ENCODE assay signal across 8 cellular contexts in genomic region chr7:74288034-74288881, GRCh38. TPM values are rescaled to one million over a fixed set of nuclear protein-coding genes. Genes with fewer than 3 reads are reported as not detected.
DNase-seq lines count a peak whose midpoint lies in the region; ATAC-seq, FAIRE-seq and TF ChIP-seq lines count a peak whose summit lies in the region.

No MANE protein-coding gene starts in this region.

- ATAC-seq in activated T-helper 17 cell treated with anti-CD3 and anti-CD28 coated beads, Interleukin-2, amount 50 U/mL, for 72 hours (replicated peaks), result no peak
- no peak for ATAC-seq in GM18873 (IDR thresholded peaks at IDR 0.05; ENCODE audit: low FRiP score, unreplicated experiment)
- no peak for ATAC-seq in HG02938 (IDR thresholded peaks at IDR 0.05; ENCODE audit: unreplicated experiment)

- H3K9ac ChIP-seq in kidney (ENCODE audit: low read length in 2 of 2), result peak overlapping the region in 1 of 2 donors; percentile 92

- CTCF ChIA-PET in activated naive CD4-positive, alpha-beta T cell treated with anti-CD3 and anti-CD28 coated beads for 36 hours (lab: Charles Lee), result interaction anchor here (0.8 to 2.1 kb wide), 4 partner anchors 17 to 113 kb away, joined by 3 to 7 read pairs (median 5); no protein-coding TSS in a partner anchor

- H3K9me3 Mint-ChIP-seq in activated naive CD4-positive, alpha-beta T cell treated with anti-CD3 and anti-CD28 coated beads for 36 hours, result no peaks in the 10 kb centered on the region
- H3K9me3 Mint-ChIP-seq in activated T-helper 17 cell treated with anti-CD3 and anti-CD28 coated beads, Interleukin-2, amount 50 U/mL, for 72 hours, result no peaks in the 10 kb centered on the region
- H3K9me3 Mint-ChIP-seq in type B pancreatic cell, result no peaks in the 10 kb centered on the region

- peaks cover 12% of the 10 kb centered on the region for H3K27me3 Mint-ChIP-seq in activated naive CD4-positive, alpha-beta T cell treated with anti-CD3 and anti-CD28 coated beads for 36 hours (ENCODE audit: low read depth)
- peaks cover 14% of the 10 kb centered on the region for H3K27me3 Mint-ChIP-seq in activated T-helper 17 cell treated with anti-CD3 and anti-CD28 coated beads, Interleukin-2, amount 50 U/mL, for 72 hours
- H3K27me3 Mint-ChIP-seq in type B pancreatic cell, result no peaks in the 10 kb centered on the region

- no peaks in the 10 kb centered on the region for H3K9me3 ChIP-seq in kidney (ENCODE audit: control insufficient read depth in 1 of 2, low read length in 2 of 2)

- DNase-seq in activated naive CD4-positive, alpha-beta T cell treated with anti-CD3 and anti-CD28 coated beads for 36 hours, result no peak
- no peak for DNase-seq in activated naive CD4-positive, alpha-beta T cell (lab: John Stamatoyannopoulos, UW)
- DNase-seq in kidney (no peak), type B pancreatic cell (ENCODE audit: extremely low spot score, unreplicated experiment) (no peak), NK-92 (lab: John Stamatoyannopoulos, UW; ENCODE audit: unreplicated experiment) (no peak)

- H3K27ac ChIP-seq in kidney (ENCODE audit: low read depth in 2 of 2, low read length in 2 of 2), result peak overlapping the region in 1 of 2 donors; percentile 89

- peaks cover 0 to 15% of the 10 kb centered on the region in 2 donors for H3K4me1 ChIP-seq in kidney (ENCODE audit: control insufficient read depth in 1 of 2, insufficient read depth in 1 of 2, low read depth in 1 of 2, low read length in 2 of 2)

- H3K4me3 Mint-ChIP-seq in activated naive CD4-positive, alpha-beta T cell treated with anti-CD3 and anti-CD28 coated beads for 36 hours, result peak overlapping the region; percentile 73
- H3K4me3 Mint-ChIP-seq in activated T-helper 17 cell treated with anti-CD3 and anti-CD28 coated beads, Interleukin-2, amount 50 U/mL, for 72 hours, result peak overlapping the region; percentile 76
- peak overlapping the region; percentile 91 for H3K4me3 Mint-ChIP-seq in type B pancreatic cell

- H3K36me3 ChIP-seq in kidney (ENCODE audit: control insufficient read depth in 1 of 2, insufficient read depth in 2 of 2, low read length in 2 of 2), result no peaks in the 10 kb centered on the region

- TF ChIP-seq CTCF in kidney (IDR thresholded peaks at IDR 0.05; ENCODE audit: borderline replicate concordance, extremely low read depth, insufficient read depth), result no peak
- no peak for TF ChIP-seq CTCF in type B pancreatic cell (conservative IDR thresholded peaks at IDR 0.05)

- peak overlapping the region; percentile 62 to 81 for H3K4me3 ChIP-seq in kidney (ENCODE audit: low read length in 2 of 2)

- H3K36me3 Mint-ChIP-seq in activated naive CD4-positive, alpha-beta T cell treated with anti-CD3 and anti-CD28 coated beads for 36 hours (ENCODE audit: low read depth), result no peaks in the 10 kb centered on the region
- no peaks in the 10 kb centered on the region for H3K36me3 Mint-ChIP-seq in activated T-helper 17 cell treated with anti-CD3 and anti-CD28 coated beads, Interleukin-2, amount 50 U/mL, for 72 hours (ENCODE audit: low read depth)
- H3K36me3 Mint-ChIP-seq in type B pancreatic cell, result no peaks in the 10 kb centered on the region

- intact Hi-C loops in activated naive CD4-positive, alpha-beta T cell treated with anti-CD3 and anti-CD28 coated beads for 36 hours (cut with micrococcal nuclease), result no loop called here
- intact Hi-C loops in kidney (cut with DNase I), result no loop called here

- no peak overlapping the region for H3K27ac Mint-ChIP-seq in activated naive CD4-positive, alpha-beta T cell treated with anti-CD3 and anti-CD28 coated beads for 36 hours
- H3K27ac Mint-ChIP-seq in activated T-helper 17 cell treated with anti-CD3 and anti-CD28 coated beads, Interleukin-2, amount 50 U/mL, for 72 hours, result peak overlapping the region; percentile 38
- H3K27ac Mint-ChIP-seq in type B pancreatic cell, result peak overlapping the region; percentile 82

- H3K4me1 Mint-ChIP-seq in activated naive CD4-positive, alpha-beta T cell treated with anti-CD3 and anti-CD28 coated beads for 36 hours (ENCODE audit: low read depth), result peaks cover 11% of the 10 kb centered on the region
- peaks cover 9% of the 10 kb centered on the region for H3K4me1 Mint-ChIP-seq in activated T-helper 17 cell treated with anti-CD3 and anti-CD28 coated beads, Interleukin-2, amount 50 U/mL, for 72 hours
- peaks cover 30% of the 10 kb centered on the region for H3K4me1 Mint-ChIP-seq in type B pancreatic cell (ENCODE audit: unreplicated experiment)

- no peak for FAIRE-seq in kidney (lab: Jason Lieb, UNC)

RNA-seq across cellular contexts. Expression of gene CLIP2, which starts 0.9 kb away (rescaled TPM):
- 1 to 10 TPM; 1.2 to 1.6 TPM for total RNA-seq in activated naive CD4-positive, alpha-beta T cell treated with anti-CD3 and anti-CD28 coated beads for 36 hours
- 1 to 10 TPM in 1 of 2 donors, under 1 TPM in 1; 0.93 to 1.6 TPM for total RNA-seq in activated T-helper 17 cell treated with anti-CD3 and anti-CD28 coated beads, Interleukin-2, amount 50 U/mL, for 72 hours
- 19.1 TPM for total RNA-seq in kidney
- polyA plus RNA-seq in kidney (ENCODE audit: insufficient read depth, low read depth, low replicate concordance), result 5.8 TPM
- total RNA-seq in type B pancreatic cell (ENCODE audit: low replicate concordance), result 45.0 and 48.9 TPM in 2 replicates

RNA-seq across cellular contexts. Expression of gene RFC2, which starts 34.1 kb away (rescaled TPM):
- 10 to 100 TPM; 91.5 to 96.0 TPM for total RNA-seq in activated naive CD4-positive, alpha-beta T cell treated with anti-CD3 and anti-CD28 coated beads for 36 hours
- 100 to 1,000 TPM in 1 of 2 donors, 10 to 100 TPM in 1; 62.2 to 100 TPM for total RNA-seq in activated T-helper 17 cell treated with anti-CD3 and anti-CD28 coated beads, Interleukin-2, amount 50 U/mL, for 72 hours
- total RNA-seq in kidney (21.1 TPM), type B pancreatic cell (ENCODE audit: low replicate concordance) (26.5 and 40.9 TPM in 2 replicates)
- 16.2 TPM for polyA plus RNA-seq in kidney (ENCODE audit: insufficient read depth, low read depth, low replicate concordance)
